8 cellular contexts compared by ENCODE assay signal in the genomic region with DNA sequence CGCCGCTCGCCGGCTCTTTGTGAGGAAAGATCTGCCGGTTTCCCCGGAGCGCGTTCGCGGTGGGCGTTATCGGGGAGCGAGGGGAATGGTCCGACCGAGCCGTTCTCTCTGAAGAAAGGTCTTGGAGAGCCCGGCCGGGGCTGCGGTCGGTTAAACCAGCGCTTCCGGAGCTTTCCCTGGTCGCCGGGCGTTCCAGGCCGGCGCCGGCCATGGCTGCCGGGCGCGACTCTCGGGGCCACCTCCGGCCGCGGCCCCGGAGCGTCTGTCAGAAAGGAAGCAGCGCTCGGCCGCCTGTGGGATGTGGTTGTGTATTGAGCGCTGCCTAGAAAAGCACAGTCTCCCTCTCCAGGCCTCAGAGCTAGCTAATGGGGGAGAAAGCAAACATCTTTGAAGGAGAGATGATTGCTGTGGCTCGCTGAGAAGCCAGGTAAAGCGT. TPM values are rescaled to one million over a fixed set of nuclear protein-coding genes. Genes with fewer than 3 reads are reported as not detected.
A peak's percentile ranks its signal among the peaks of the same experiment; 100 is the strongest.
DNase-seq lines count a peak whose midpoint lies in the region; ATAC-seq and TF ChIP-seq lines count a peak whose summit lies in the region.

No MANE protein-coding gene starts in this region.

- H3K27ac ChIP-seq in OCI-LY7 (ENCODE audit: low read depth, low read length, poor library complexity, severe bottlenecking): peak overlapping the region; percentile 76

- intact Hi-C loops in OCI-LY7 (cut with micrococcal nuclease; ENCODE audit: unreplicated experiment): loop anchor here (1.0 to 2.0 kb wide), 2 partner anchors 38 to 40 kb away; a partner anchor contains a TSS
- intact Hi-C loops in activated T-helper 1 cell treated with anti-CD3 and anti-CD28 coated beads, Interleukin-12 subunit alpha, Interleukin-12 subunit beta, Interleukin-2, Interleukin-4 antibody, amounts not matched to agents 30 ng/mL and 10 ng/mL and 1 ng/mL, durations not matched to agents 14 hours and 24 hours and 36 hours (cut with micrococcal nuclease): loop anchor here (5.0 kb wide), 3 partner anchors 197 to 322 kb away; a partner anchor contains a TSS

- no TSS peak for BruUV-seq in OCI-LY7 (replicated peaks; lab: Mats Ljungman, UMichigan)

- DNase-seq in AG09309 (ENCODE audit: low read depth) (no peak), OCI-LY7 (ENCODE audit: low spot score) (peak; percentile 85), fibroblast of gingiva (ENCODE audit: low read depth) (peak; percentile 56), myocyte (ENCODE audit: low read depth) (peak; percentile 82)
- DNase-seq in activated T-helper 1 cell treated with anti-CD3 and anti-CD28 coated beads, Interleukin-12 subunit alpha, Interleukin-12 subunit beta, Interleukin-2, Interleukin-4 antibody, amounts not matched to agents 30 ng/mL and 10 ng/mL and 1 ng/mL, durations not matched to agents 14 hours and 24 hours and 36 hours (ENCODE audit: low spot score): peak; percentile 39
- peak; percentile 71 for DNase-seq in stimulated activated naive CD8-positive, alpha-beta T cell treated with anti-CD3 and anti-CD28 coated beads, Interleukin-15, Interleukin-2, amounts not matched to agents 100 U/mL and 50 U/mL, for 24 hours

- H3K4me3 Mint-ChIP-seq in activated T-helper 1 cell treated with anti-CD3 and anti-CD28 coated beads, Interleukin-12 subunit alpha, Interleukin-12 subunit beta, Interleukin-2, Interleukin-4 antibody, amounts not matched to agents 30 ng/mL and 10 ng/mL and 1 ng/mL, durations not matched to agents 14 hours and 24 hours and 36 hours: peak overlapping the region; percentile 97

- peaks cover 49% of the 10 kb centered on the region for H3K79me2 ChIP-seq in OCI-LY7 (ENCODE audit: insufficient read depth, low read depth, low read length)

- peaks cover 41% of the 10 kb centered on the region for H3K4me1 ChIP-seq in OCI-LY7 (ENCODE audit: insufficient read depth, low read length, poor library complexity, severe bottlenecking)

- H3K9me2 ChIP-seq in OCI-LY7 (ENCODE audit: insufficient read depth, low read length): no peaks in the 10 kb centered on the region

- H3K27me3 Mint-ChIP-seq in activated T-helper 1 cell treated with anti-CD3 and anti-CD28 coated beads, Interleukin-12 subunit alpha, Interleukin-12 subunit beta, Interleukin-2, Interleukin-4 antibody, amounts not matched to agents 30 ng/mL and 10 ng/mL and 1 ng/mL, durations not matched to agents 14 hours and 24 hours and 36 hours (ENCODE audit: insufficient read depth): peaks cover 12% of the 10 kb centered on the region

- no peaks in the 10 kb centered on the region for H3K9me3 Mint-ChIP-seq in activated T-helper 1 cell treated with anti-CD3 and anti-CD28 coated beads, Interleukin-12 subunit alpha, Interleukin-12 subunit beta, Interleukin-2, Interleukin-4 antibody, amounts not matched to agents 30 ng/mL and 10 ng/mL and 1 ng/mL, durations not matched to agents 14 hours and 24 hours and 36 hours

- H3K36me3 ChIP-seq in OCI-LY7 (ENCODE audit: insufficient read depth, low read length): no peaks in the 10 kb centered on the region

- peak overlapping the region; percentile 95 for H3K27ac Mint-ChIP-seq in activated T-helper 1 cell treated with anti-CD3 and anti-CD28 coated beads, Interleukin-12 subunit alpha, Interleukin-12 subunit beta, Interleukin-2, Interleukin-4 antibody, amounts not matched to agents 30 ng/mL and 10 ng/mL and 1 ng/mL, durations not matched to agents 14 hours and 24 hours and 36 hours

- no peaks in the 10 kb centered on the region for H3K9me3 ChIP-seq in OCI-LY7 (ENCODE audit: low read length)

- H3K4me1 Mint-ChIP-seq in activated T-helper 1 cell treated with anti-CD3 and anti-CD28 coated beads, Interleukin-12 subunit alpha, Interleukin-12 subunit beta, Interleukin-2, Interleukin-4 antibody, amounts not matched to agents 30 ng/mL and 10 ng/mL and 1 ng/mL, durations not matched to agents 14 hours and 24 hours and 36 hours (ENCODE audit: low read depth): peaks cover 44% of the 10 kb centered on the region

- CTCF ChIA-PET in OCI-LY7 (lab: Charles Lee; ENCODE audit: unreplicated experiment): interaction anchor here (1.3 kb wide), 1 partner anchor 15 kb away, joined by 3 read pairs; no protein-coding TSS in a partner anchor

- ATAC-seq in GM19023 (IDR thresholded peaks at IDR 0.05; ENCODE audit: unreplicated experiment): peak; percentile 39
- ATAC-seq in HG03196 (IDR thresholded peaks at IDR 0.05; ENCODE audit: unreplicated experiment): peak; percentile 56
- peak; percentile 65 for ATAC-seq in stimulated activated naive CD8-positive, alpha-beta T cell treated with anti-CD3 and anti-CD28 coated beads, Interleukin-15, Interleukin-2, amounts not matched to agents 100 U/mL and 50 U/mL, for 24 hours

- peaks cover 1% of the 10 kb centered on the region for H3K36me3 Mint-ChIP-seq in activated T-helper 1 cell treated with anti-CD3 and anti-CD28 coated beads, Interleukin-12 subunit alpha, Interleukin-12 subunit beta, Interleukin-2, Interleukin-4 antibody, amounts not matched to agents 30 ng/mL and 10 ng/mL and 1 ng/mL, durations not matched to agents 14 hours and 24 hours and 36 hours (ENCODE audit: low read depth)

- TF ChIP-seq CTCF in AG09309 (IDR thresholded peaks at IDR 0.05; ENCODE audit: control insufficient read depth, insufficient read depth, low read depth, low read length, missing control alignments) (peak; percentile 11), OCI-LY7 (conservative IDR thresholded peaks at IDR 0.05; ENCODE audit: low read length) (no peak)

- H3K4me2 ChIP-seq in OCI-LY7 (ENCODE audit: low read length): peak overlapping the region; percentile 86

- H2AFZ ChIP-seq in OCI-LY7 (ENCODE audit: low read length): peak overlapping the region; percentile 84

- POLR2A ChIA-PET in OCI-LY7 (lab: Charles Lee): interaction anchor here (0.6 to 1.4 kb wide), 4 partner anchors 15 to 244 kb away, joined by 4 to 6 read pairs (median 6); no protein-coding TSS in a partner anchor

- H3K4me3 ChIP-seq in AG09309 (ENCODE audit: control insufficient read depth, low read depth, low read length) (peak overlapping the region; percentile 75), OCI-LY7 (ENCODE audit: low read depth, low read length, poor library complexity, severe bottlenecking) (peak overlapping the region; percentile 89)

- peaks cover 26% of the 10 kb centered on the region for H4K20me1 ChIP-seq in OCI-LY7 (ENCODE audit: insufficient read depth, low read length)

RNA-seq across cellular contexts. Expression of a gene that starts 0.7 kb away (rescaled TPM):
- 47.6 and 63.8 TPM in 2 replicates for total RNA-seq in OCI-LY7 (2014; rRNA removed; shearing (Covaris generic))
- total RNA-seq in OCI-LY7 (2022) (49.2 and 57.8 TPM in 2 replicates), myocyte (103 and 107 TPM in 2 replicates)
- 59.0 and 77.2 TPM in 2 replicates for total RNA-seq in activated T-helper 1 cell treated with anti-CD3 and anti-CD28 coated beads, Interleukin-12 subunit alpha, Interleukin-12 subunit beta, Interleukin-2, Interleukin-4 antibody, amounts not matched to agents 30 ng/mL and 10 ng/mL and 1 ng/mL, durations not matched to agents 14 hours and 24 hours and 36 hours
- 30.9 TPM for polyA plus RNA-seq in myocyte (2012)

RNA-seq across cellular contexts. Expression of a gene that starts 13.7 kb away (rescaled TPM):
- 37.1 and 45.1 TPM in 2 replicates for total RNA-seq in OCI-LY7 (2014; rRNA removed; shearing (Covaris generic))
- total RNA-seq in OCI-LY7 (2022): 48.4 and 56.7 TPM in 2 replicates
- total RNA-seq in activated T-helper 1 cell treated with anti-CD3 and anti-CD28 coated beads, Interleukin-12 subunit alpha, Interleukin-12 subunit beta, Interleukin-2, Interleukin-4 antibody, amounts not matched to agents 30 ng/mL and 10 ng/mL and 1 ng/mL, durations not matched to agents 14 hours and 24 hours and 36 hours: 44.7 and 45.2 TPM in 2 replicates
- 24.5 and 25.7 TPM in 2 replicates for total RNA-seq in myocyte
- polyA plus RNA-seq in myocyte (2012): 13.0 TPM

RNA-seq across cellular contexts. Expression of a gene that starts 40.6 kb away (rescaled TPM):
- total RNA-seq in OCI-LY7 (2014; rRNA removed; shearing (Covaris generic)): 39.0 and 44.2 TPM in 2 replicates
- total RNA-seq in OCI-LY7 (2022) (52.6 and 53.0 TPM in 2 replicates), myocyte (17.0 TPM in 2 replicates)
- total RNA-seq in activated T-helper 1 cell treated with anti-CD3 and anti-CD28 coated beads, Interleukin-12 subunit alpha, Interleukin-12 subunit beta, Interleukin-2, Interleukin-4 antibody, amounts not matched to agents 30 ng/mL and 10 ng/mL and 1 ng/mL, durations not matched to agents 14 hours and 24 hours and 36 hours: 50.0 and 57.8 TPM in 2 replicates
- polyA plus RNA-seq in myocyte (2012): 26.5 TPM
